In the genomic region with DNA sequence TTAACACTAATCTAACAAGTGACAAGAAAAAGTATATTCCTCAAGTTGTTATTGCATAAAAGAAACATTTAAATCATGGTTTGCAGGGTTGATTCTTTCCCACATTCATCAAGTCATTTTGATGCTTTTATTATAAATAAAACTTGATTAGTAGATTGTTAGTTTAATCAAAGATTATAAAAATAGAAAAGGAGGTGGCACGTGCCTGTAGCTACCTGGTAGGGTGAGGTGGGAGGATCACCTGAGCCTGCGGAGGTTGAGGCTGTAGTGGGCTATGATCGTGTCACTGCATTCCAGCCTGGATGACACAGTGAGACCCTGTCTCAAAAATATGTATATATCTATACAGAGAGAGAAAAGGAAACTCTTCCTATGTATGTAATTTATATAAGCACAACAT, we compare ENCODE assay signal across 21 cellular contexts.
DNase-seq lines count a peak whose midpoint lies in the region; ATAC-seq, FAIRE-seq and TF ChIP-seq lines count a peak whose summit lies in the region.
"Had no signal": no experiment of that assay in that cellular context is flagged by ENCODE, and none has a peak within 500 bp of the region (broad histone marks: within the 10 kb centered on the region; RNA-seq: fewer than 3 reads in every experiment).

No MANE protein-coding gene starts in this region.

- DNase-seq in GM19239 (ENCODE audit: insufficient read length, low spot score), result no peak
- no peak for DNase-seq in osteoblast (ENCODE audit: insufficient read length, low spot score, missing footprints)
- no peak for DNase-seq in dorsolateral prefrontal cortex
- no peak for DNase-seq in foreskin fibroblast
- no peak for DNase-seq in GF-D8 (lab: John Stamatoyannopoulos, UW)
- DNase-seq: ACHN; BE2C; C1 segment of cervical spinal cord; CD4-positive, CD25-positive, alpha-beta regulatory T cell; CD8-positive, alpha-beta memory T cell; COR-L47; DMS 273 treated with DMSO at 0.1 percent for 48 hours; DND-41; HFFc6 had no signal

- H3K9me3 ChIP-seq in Loucy (ENCODE audit: insufficient read depth, low read depth, low read length), result no peaks in the 10 kb centered on the region
- no peaks in the 10 kb centered on the region for H3K9me3 ChIP-seq in osteoblast (ENCODE audit: low read depth, low read length)
- H3K9me3 ChIP-seq: BE2C had no signal

- H3K36me3 ChIP-seq in Loucy (ENCODE audit: insufficient read depth, low read length), result no peaks in the 10 kb centered on the region
- H3K36me3 ChIP-seq in osteoblast (ENCODE audit: insufficient read depth, low read length), result peaks cover 4% of the 10 kb centered on the region
- H3K36me3 ChIP-seq: BE2C had no signal

- peak overlapping the region; percentile 54 for H3K9ac ChIP-seq in Loucy (ENCODE audit: low read depth, low read length, poor library complexity, severe bottlenecking)
- H3K9ac ChIP-seq: KMS-11 had no signal

- H3K4me1 ChIP-seq in Loucy (ENCODE audit: insufficient read depth, low read length, poor library complexity, severe bottlenecking) (peaks cover 34% of the 10 kb centered on the region), osteoblast (ENCODE audit: insufficient read depth, low read length) (peaks cover 18% of the 10 kb centered on the region)
- H3K4me1 ChIP-seq: BE2C had no signal

- H3K9me2 ChIP-seq in Loucy (replicated peaks; ENCODE audit: low read depth, low read length), result no peaks in the 10 kb centered on the region

- H3K27ac ChIP-seq in osteoblast (ENCODE audit: low read depth, low read length) (peak overlapping the region; percentile 63), dorsolateral prefrontal cortex (no peak overlapping the region)
- H3K27ac ChIP-seq: KMS-11 had no signal

- no peaks in the 10 kb centered on the region for H3F3A ChIP-seq in Loucy (ENCODE audit: low read depth)

- H3K4me2 ChIP-seq in Loucy (ENCODE audit: low read depth, low read length, poor library complexity, severe bottlenecking), result peak overlapping the region; percentile 51
- H3K4me2 ChIP-seq in osteoblast (ENCODE audit: insufficient read depth, low read length), result no peak overlapping the region
- H3K4me2 ChIP-seq: GM23338 had no signal

- H3K79me2 ChIP-seq in Loucy (ENCODE audit: insufficient read depth, low read length) (peaks cover 72% of the 10 kb centered on the region), osteoblast (ENCODE audit: insufficient read depth, low read length) (peaks cover 92% of the 10 kb centered on the region)

- no peak for ATAC-seq in HG02763 (IDR thresholded peaks at IDR 0.05; ENCODE audit: unreplicated experiment)
- ATAC-seq: GM23338, HCT116 had no signal

- intact Hi-C loops in dorsolateral prefrontal cortex (cut with DNase I), result no loop called here

- FAIRE-seq in GM19239 (lab: Jason Lieb, UNC), result peak; percentile 87
- FAIRE-seq: A204.1, H54 had no signal

- H4K20me1 ChIP-seq in Loucy (ENCODE audit: insufficient read depth, low read length, poor library complexity, severe bottlenecking), result no peaks in the 10 kb centered on the region
- H4K20me1 ChIP-seq in osteoblast (ENCODE audit: insufficient read depth, low read length), result no peaks in the 10 kb centered on the region

- no peaks in the 10 kb centered on the region for H3K27me3 ChIP-seq in Loucy (ENCODE audit: insufficient read depth, low read length, poor library complexity, severe bottlenecking)
- no peaks in the 10 kb centered on the region for H3K27me3 ChIP-seq in osteoblast (ENCODE audit: insufficient read depth, low read length)
- H3K27me3 ChIP-seq in dorsolateral prefrontal cortex, result no peaks in the 10 kb centered on the region
- H3K27me3 ChIP-seq: BE2C had no signal

- H2AFZ ChIP-seq in Loucy (ENCODE audit: low read length) (no peak overlapping the region), osteoblast (ENCODE audit: low read length) (no peak overlapping the region)
- H2AFZ ChIP-seq: GM23338 had no signal

- no peak overlapping the region for H3K4me3 ChIP-seq in Loucy (ENCODE audit: low read length, poor library complexity, severe bottlenecking)
- no peak overlapping the region for H3K4me3 ChIP-seq in osteoblast (ENCODE audit: insufficient read depth, low read length)
- no peak overlapping the region for H3K4me3 ChIP-seq in dorsolateral prefrontal cortex
- no peak overlapping the region for H3K4me3 ChIP-seq in foreskin fibroblast (ENCODE audit: low read depth in 1 of 2, low read length in 2 of 2)
- H3K4me3 ChIP-seq: GM23338 had no signal

- TF ChIP-seq CTCF in Loucy (conservative IDR thresholded peaks at IDR 0.05; ENCODE audit: low read length) (no peak), osteoblast (IDR thresholded peaks at IDR 0.05; ENCODE audit: extremely low read depth, low read depth, low read length) (no peak), dorsolateral prefrontal cortex (IDR thresholded peaks at IDR 0.05 in 54 of 56, conservative IDR thresholded peaks at IDR 0.05 in 2 of 56; ENCODE audit: low read depth in 1 of 56, partially characterized antibody in 56 of 56) (no peak), foreskin fibroblast (IDR thresholded peaks at IDR 0.05; ENCODE audit: low read depth, low read length) (no peak)
